Comparison of ENCODE assay signal across 29 cellular contexts in genomic region chr17:6528557-6528956, GRCh38.
"Had no signal": no experiment of that assay in that cellular context is flagged by ENCODE, and none has a peak within 500 bp of the region (broad histone marks: within the 10 kb centered on the region; RNA-seq: fewer than 3 reads in every experiment).

No MANE protein-coding gene starts in this region.

- ATAC-seq: activated CD4-positive, CD25-positive, alpha-beta regulatory T cell treated with anti-CD3 and anti-CD28 coated beads, Interleukin-2, amount 50 U/mL, for 24 hours; body of pancreas; psoas muscle had no signal

- H3K4me3 Mint-ChIP-seq: activated naive CD4-positive, alpha-beta T cell treated with anti-CD3 and anti-CD28 coated beads for 36 hours; activated naive CD8-positive, alpha-beta T cell treated with anti-CD3 and anti-CD28 coated beads for 36 hours; naive B cell; nephron progenitor cell; T-helper 1 cell treated with Interleukin-12 subunit alpha and Interleukin-12 subunit beta and Interleukin-4 antibody, amounts not matched to agents 30 μg/mL and 1 μg/mL, for 36 hours; type B pancreatic cell had no signal

- H3K4me1 Mint-ChIP-seq: activated naive CD8-positive, alpha-beta T cell treated with anti-CD3 and anti-CD28 coated beads for 36 hours; naive B cell; nephron progenitor cell had no signal

- H3K27ac ChIP-seq: adrenal gland, body of pancreas, epithelial cell of prostate, esophagus squamous epithelium, left ventricle myocardium inferior, parathyroid adenoma, psoas muscle, right atrium auricular region, thoracic aorta, uterus, WERI-Rb-1 had no signal

- H3K27me3 ChIP-seq: adrenal gland, body of pancreas, esophagus squamous epithelium, right atrium auricular region, spleen, uterus had no signal

- H3K27ac Mint-ChIP-seq: activated naive CD4-positive, alpha-beta T cell treated with anti-CD3 and anti-CD28 coated beads for 36 hours; activated naive CD8-positive, alpha-beta T cell treated with anti-CD3 and anti-CD28 coated beads for 36 hours; nephron progenitor cell; T-helper 1 cell treated with Interleukin-12 subunit alpha and Interleukin-12 subunit beta and Interleukin-4 antibody, amounts not matched to agents 30 μg/mL and 1 μg/mL, for 36 hours; type B pancreatic cell had no signal

- H3K36me3 ChIP-seq: adrenal gland, left ventricle myocardium inferior, right atrium auricular region, thoracic aorta, uterus, WERI-Rb-1 had no signal

- H3K36me3 Mint-ChIP-seq: activated naive CD8-positive, alpha-beta T cell treated with anti-CD3 and anti-CD28 coated beads for 36 hours; naive B cell had no signal

- H3K4me3 ChIP-seq: adrenal gland, body of pancreas, esophagus squamous epithelium, left ventricle myocardium inferior, psoas muscle, right atrium auricular region, spleen, thoracic aorta, uterus had no signal

- DNase-seq: activated CD4-positive, alpha-beta T cell treated with anti-CD3 and anti-CD28 coated beads for 48 hours; activated CD4-positive, alpha-beta T cell treated with anti-CD3 and anti-CD28 coated beads, Interleukin-2, amount 50 U/mL, for 48 hours; activated CD8-positive, alpha-beta memory T cell treated with anti-CD3 and anti-CD28 coated beads for 24 hours; activated effector memory CD4-positive, alpha-beta T cell treated with Interleukin-2 at 50 U/mL for 16 hours; activated naive CD4-positive, alpha-beta T cell treated with anti-CD3 and anti-CD28 coated beads for 36 hours; activated naive CD8-positive, alpha-beta T cell treated with anti-CD3 and anti-CD28 coated beads for 36 hours; adrenal gland; body of pancreas; dermis blood vessel endothelial cell; effector CD4-positive, alpha-beta T cell; esophagus squamous epithelium; foreskin melanocyte; left ventricle myocardium inferior; naive B cell; nephron progenitor cell; psoas muscle; stimulated activated naive CD4-positive, alpha-beta T cell; SW 1271; T1000; uterus; WERI-Rb-1 had no signal

- H3K9me3 Mint-ChIP-seq: activated naive CD4-positive, alpha-beta T cell treated with anti-CD3 and anti-CD28 coated beads for 36 hours; activated naive CD8-positive, alpha-beta T cell treated with anti-CD3 and anti-CD28 coated beads for 36 hours; naive B cell; nephron progenitor cell; T-helper 1 cell treated with Interleukin-12 subunit alpha and Interleukin-12 subunit beta and Interleukin-4 antibody, amounts not matched to agents 30 μg/mL and 1 μg/mL, for 36 hours; type B pancreatic cell had no signal

- H3K9ac ChIP-seq: parathyroid adenoma had no signal

- H3K9me3 ChIP-seq: adrenal gland, body of pancreas, esophagus squamous epithelium, left ventricle myocardium inferior, psoas muscle, right atrium auricular region, spleen, thoracic aorta, uterus had no signal

- H3K27me3 Mint-ChIP-seq: activated naive CD8-positive, alpha-beta T cell treated with anti-CD3 and anti-CD28 coated beads for 36 hours had no signal

- H3K4me1 ChIP-seq: adrenal gland, body of pancreas, esophagus squamous epithelium, parathyroid adenoma, psoas muscle, right atrium auricular region, uterus had no signal

- H2AFZ ChIP-seq: parathyroid adenoma had no signal
